Comparison of ENCODE assay signal across 6 cellular contexts in genomic region chr1:983736-984475, GRCh38. TPM values are rescaled to one million over a fixed set of nuclear protein-coding genes. Genes with fewer than 3 reads are reported as not detected.
DNase-seq lines count a peak whose midpoint lies in the region; ATAC-seq and TF ChIP-seq lines count a peak whose summit lies in the region.

No MANE protein-coding gene starts in this region.

- H3K4me3 ChIP-seq in lower lobe of right lung = no peak overlapping the region

- TF ChIP-seq CTCF in lower lobe of right lung (IDR thresholded peaks at IDR 0.05) = peak; percentile 95

- H3K36me3 ChIP-seq in lower lobe of right lung = no peaks in the 10 kb centered on the region

- H3K27ac ChIP-seq in lower lobe of right lung = no peak overlapping the region

- no peaks in the 10 kb centered on the region for H3K4me1 ChIP-seq in lower lobe of right lung

- peak; percentile 17 for DNase-seq in SIG-M5 treated with dmso at 0.1 percent for 504 hours (lab: John Stamatoyannopoulos, UW; ENCODE audit: unreplicated experiment)
- no peak for DNase-seq in SIG-M5 (lab: John Stamatoyannopoulos, UW)
- DNase-seq in activated gamma-delta T cell treated with anti-CD3 and anti-CD28 coated beads, Interleukin-2, amount 50 U/mL, for 16 hours (ENCODE audit: low read depth) = peak; percentile 51
- DNase-seq in lower lobe of right lung = no peak
- no peak for DNase-seq in NCI-H2171 treated with DMSO at 0.1 percent for 48 hours (lab: John Stamatoyannopoulos, UW)

- H3K27me3 ChIP-seq in lower lobe of right lung (ENCODE audit: low read depth) = peaks cover 9% of the 10 kb centered on the region

- ATAC-seq in lower lobe of right lung = peak; percentile 76 to 82
- ATAC-seq in GM18520 (IDR thresholded peaks at IDR 0.05; ENCODE audit: unreplicated experiment) = no peak

- intact Hi-C loops in lower lobe of right lung (cut with DNase I) = no loop called here

- H3K9me3 ChIP-seq in lower lobe of right lung = no peaks in the 10 kb centered on the region

RNA-seq across cellular contexts. Expression of gene PERM1, which starts 2.0 kb away (rescaled TPM):
- total RNA-seq in lower lobe of right lung = not detected

RNA-seq across cellular contexts. Expression of gene HES4, which starts 16.0 kb away (rescaled TPM):
- 21.4 TPM for total RNA-seq in lower lobe of right lung

RNA-seq across cellular contexts. Expression of gene PLEKHN1, which starts 17.6 kb away (rescaled TPM):
- 1.2 TPM for total RNA-seq in lower lobe of right lung

RNA-seq across cellular contexts. Expression of gene KLHL17, which starts 23.5 kb away (rescaled TPM):
- 17.0 TPM for total RNA-seq in lower lobe of right lung

RNA-seq across cellular contexts. Expression of gene NOC2L, which starts 24.9 kb away (rescaled TPM):
- total RNA-seq in lower lobe of right lung = 46.5 TPM

Comparison
In these comparisons a context has a peak if more than half of its experiments do, and no peak if none do; other contexts are left out.
1. DNase-seq: peak in SIG-M5 treated with dmso at 0.1 percent for 504 hours (single experiment) and activated gamma-delta T cell treated with anti-CD3 and anti-CD28 coated beads, Interleukin-2, amount 50 U/mL, for 16 hours (single experiment); none in SIG-M5 (single experiment), lower lobe of right lung (single experiment) and NCI-H2171 treated with DMSO at 0.1 percent for 48 hours (single experiment).